ENCODE assay signal across 8 cellular contexts in genomic region chr15:73051402-73051810, GRCh38.
DNase-seq lines count a peak whose midpoint lies in the region; ATAC-seq and TF ChIP-seq lines count a peak whose summit lies in the region.

No MANE protein-coding gene starts in this region.

- peak overlapping the region; percentile 95 for H3K27ac ChIP-seq in HUES48 (ENCODE audit: low read depth, low read length)

- H3K9me3 Mint-ChIP-seq in stimulated activated memory B cell treated with anti-CD40 and anti-IgM and Interleukin-4, amounts not matched to agents 10 μg/mL and 1 μg/mL and 100 μg/mL, for 72 hours = no peaks in the 10 kb centered on the region

- no peaks in the 10 kb centered on the region for H3K36me3 ChIP-seq in ES-I3 (ENCODE audit: insufficient read depth, low read length)
- no peaks in the 10 kb centered on the region for H3K36me3 ChIP-seq in HUES48 (ENCODE audit: control insufficient read depth, insufficient read depth, low read length)

- H3K9ac ChIP-seq in ES-I3 (ENCODE audit: low read depth, low read length) (peak overlapping the region; percentile 71), HUES48 (ENCODE audit: low read depth, low read length) (peak overlapping the region; percentile 71)

- peaks cover 10% of the 10 kb centered on the region; the same call in 1 of the 2 replicates for H3K27me3 ChIP-seq in HUES48 (ENCODE audit: control insufficient read depth, insufficient read depth, low read length)

- no peaks in the 10 kb centered on the region for H3K36me3 Mint-ChIP-seq in stimulated activated memory B cell treated with anti-CD40 and anti-IgM and Interleukin-4, amounts not matched to agents 10 μg/mL and 1 μg/mL and 100 μg/mL, for 72 hours

- DNase-seq in astrocyte of the spinal cord (ENCODE audit: low read depth, low spot score) (peak; percentile 1), iPS-NIHi11 (ENCODE audit: low spot score) (peak; percentile 53), SIG-M5 treated with dmso at 0.1 percent for 504 hours (lab: John Stamatoyannopoulos, UW; ENCODE audit: unreplicated experiment) (no peak), NCI-H1694 treated with DMSO at 0.1 percent for 48 hours (lab: John Stamatoyannopoulos, UW) (no peak), DMS 273 (lab: John Stamatoyannopoulos, UW; ENCODE audit: unreplicated experiment) (no peak)

- in situ Hi-C loops in astrocyte of the spinal cord (cut with HindIII; ENCODE audit: low sequenced_read_pairs) = no loop called here

- peak; percentile 17 for ATAC-seq in stimulated activated memory B cell treated with anti-CD40 and anti-IgM and Interleukin-4, amounts not matched to agents 10 μg/mL and 1 μg/mL and 100 μg/mL, for 72 hours

- H3K4me1 ChIP-seq in ES-I3 (ENCODE audit: insufficient read depth, low read length) (no peaks in the 10 kb centered on the region), HUES48 (ENCODE audit: control insufficient read depth, insufficient read depth, low read length) (peaks cover 17% of the 10 kb centered on the region)

- H3K4me3 Mint-ChIP-seq in stimulated activated memory B cell treated with anti-CD40 and anti-IgM and Interleukin-4, amounts not matched to agents 10 μg/mL and 1 μg/mL and 100 μg/mL, for 72 hours = peak overlapping the region; percentile 81

- H3K9me3 ChIP-seq in ES-I3 (ENCODE audit: control insufficient read depth, insufficient read depth, low read length) (no peaks in the 10 kb centered on the region), HUES48 (ENCODE audit: control insufficient read depth, insufficient read depth, low read length) (no peaks in the 10 kb centered on the region)

- peaks cover 6% of the 10 kb centered on the region for H3K4me1 Mint-ChIP-seq in stimulated activated memory B cell treated with anti-CD40 and anti-IgM and Interleukin-4, amounts not matched to agents 10 μg/mL and 1 μg/mL and 100 μg/mL, for 72 hours

- peak overlapping the region; percentile 11 for H3K27ac Mint-ChIP-seq in stimulated activated memory B cell treated with anti-CD40 and anti-IgM and Interleukin-4, amounts not matched to agents 10 μg/mL and 1 μg/mL and 100 μg/mL, for 72 hours

- peak overlapping the region; percentile 68 for H3K4me3 ChIP-seq in HUES48 (ENCODE audit: low read depth, low read length)
- peak overlapping the region; percentile 67 for H3K4me3 ChIP-seq in astrocyte of the spinal cord (ENCODE audit: low read depth, low read length)

- H3K27me3 Mint-ChIP-seq in stimulated activated memory B cell treated with anti-CD40 and anti-IgM and Interleukin-4, amounts not matched to agents 10 μg/mL and 1 μg/mL and 100 μg/mL, for 72 hours = no peaks in the 10 kb centered on the region

- TF ChIP-seq CTCF in astrocyte of the spinal cord (IDR thresholded peaks at IDR 0.05; ENCODE audit: low read depth, low read length) = no peak

Comparison
In these comparisons a context has a peak if more than half of its experiments do, and no peak if none do; other contexts are left out.
1. DNase-seq: peak in astrocyte of the spinal cord (single experiment) and iPS-NIHi11 (single experiment); none in SIG-M5 treated with dmso at 0.1 percent for 504 hours (single experiment), NCI-H1694 treated with DMSO at 0.1 percent for 48 hours (single experiment) and DMS 273 (single experiment).